In genomic region chr7:150514748-150515222, GRCh38 we compare ENCODE assay signal across 8 cellular contexts. TPM values are rescaled to one million over a fixed set of nuclear protein-coding genes. Genes with fewer than 3 reads are reported as not detected.
DNase-seq lines count a peak whose midpoint lies in the region; ATAC-seq and TF ChIP-seq lines count a peak whose summit lies in the region.

GIMAP7 (plus strand) TSS chr7:150514872; CDS start chr7:150519975, 5,103 bp downstream.

- H3K27me3 Mint-ChIP-seq in activated T-helper 2 cell treated with anti-CD3 and anti-CD28 coated beads, Interferon-gamma antibody, Interleukin-2, Interleukin-4, amounts not matched to agents 10 μg/mL and 5 μg/mL and 100 μg/mL, durations not matched to agents 14 hours and 24 hours and 36 hours (ENCODE audit: low read depth) = no peaks in the 10 kb centered on the region

- ATAC-seq in GM18498 (IDR thresholded peaks at IDR 0.05; ENCODE audit: unreplicated experiment) (peak; percentile 82), HG03139 (IDR thresholded peaks at IDR 0.05; ENCODE audit: unreplicated experiment) (peak; percentile 53), lower lobe of right lung (peak; percentile 69 to 75)

- peak within 1 kb of the TSS; percentile 63 for H3K4me3 ChIP-seq in lower lobe of right lung
- no peak within 1 kb of the TSS for H3K4me3 ChIP-seq in H7 (ENCODE audit: insufficient read depth, low read depth, low read length)

- H3K4me3 Mint-ChIP-seq in activated T-helper 2 cell treated with anti-CD3 and anti-CD28 coated beads, Interferon-gamma antibody, Interleukin-2, Interleukin-4, amounts not matched to agents 10 μg/mL and 5 μg/mL and 100 μg/mL, durations not matched to agents 14 hours and 24 hours and 36 hours (ENCODE audit: low read depth) = peak within 1 kb of the TSS; percentile 89

- H3K9me3 Mint-ChIP-seq in activated T-helper 2 cell treated with anti-CD3 and anti-CD28 coated beads, Interferon-gamma antibody, Interleukin-2, Interleukin-4, amounts not matched to agents 10 μg/mL and 5 μg/mL and 100 μg/mL, durations not matched to agents 14 hours and 24 hours and 36 hours = peaks cover 18% of the 10 kb centered on the region

- peak; percentile 63 for DNase-seq in activated T-helper 2 cell treated with anti-CD3 and anti-CD28 coated beads, Interferon-gamma antibody, Interleukin-2, Interleukin-4, amounts not matched to agents 10 μg/mL and 5 μg/mL and 100 μg/mL, durations not matched to agents 14 hours and 24 hours and 36 hours (ENCODE audit: low spot score)
- DNase-seq in lower lobe of right lung (no peak), NCI-H345 (lab: John Stamatoyannopoulos, UW) (no peak), NCI-H2029 treated with DMSO at 0.1 percent for 48 hours (lab: John Stamatoyannopoulos, UW) (no peak), H7 (no peak)

- H3K27ac ChIP-seq in lower lobe of right lung (peak within 1 kb of the TSS; percentile 83), temporal lobe (ENCODE audit: low read depth, low read length) (peak within 1 kb of the TSS; percentile 36)

- H3K27ac Mint-ChIP-seq in activated T-helper 2 cell treated with anti-CD3 and anti-CD28 coated beads, Interferon-gamma antibody, Interleukin-2, Interleukin-4, amounts not matched to agents 10 μg/mL and 5 μg/mL and 100 μg/mL, durations not matched to agents 14 hours and 24 hours and 36 hours = peak within 1 kb of the TSS; percentile 89

- H3K27me3 ChIP-seq in lower lobe of right lung (ENCODE audit: low read depth) (no peaks in the 10 kb centered on the region), H7 (ENCODE audit: control insufficient read depth, insufficient read depth, low read length) (no peaks in the 10 kb centered on the region; the same call in 1 of the 2 replicates)

- peaks cover 26% of the 10 kb centered on the region for H3K36me3 Mint-ChIP-seq in activated T-helper 2 cell treated with anti-CD3 and anti-CD28 coated beads, Interferon-gamma antibody, Interleukin-2, Interleukin-4, amounts not matched to agents 10 μg/mL and 5 μg/mL and 100 μg/mL, durations not matched to agents 14 hours and 24 hours and 36 hours (ENCODE audit: low read depth)

- no peaks in the 10 kb centered on the region for H3K9me3 ChIP-seq in lower lobe of right lung

- peaks cover under 1% of the 10 kb centered on the region for H3K36me3 ChIP-seq in lower lobe of right lung
- no peaks in the 10 kb centered on the region for H3K36me3 ChIP-seq in H7 (replicated peaks; ENCODE audit: control insufficient read depth, insufficient read depth, low read length)

- H3K4me1 Mint-ChIP-seq in activated T-helper 2 cell treated with anti-CD3 and anti-CD28 coated beads, Interferon-gamma antibody, Interleukin-2, Interleukin-4, amounts not matched to agents 10 μg/mL and 5 μg/mL and 100 μg/mL, durations not matched to agents 14 hours and 24 hours and 36 hours (ENCODE audit: low read depth) = peaks cover 45% of the 10 kb centered on the region

- H3K4me1 ChIP-seq in lower lobe of right lung = peaks cover 4% of the 10 kb centered on the region

- intact Hi-C loops in activated T-helper 2 cell treated with anti-CD3 and anti-CD28 coated beads, Interferon-gamma antibody, Interleukin-2, Interleukin-4, amounts not matched to agents 10 μg/mL and 5 μg/mL and 100 μg/mL, durations not matched to agents 14 hours and 24 hours and 36 hours (cut with micrococcal nuclease) = loop anchor here (1.0 to 5.0 kb wide), 7 partner anchors 34 to 240 kb away; partner anchors contain the start of genes ACTR3C, GIMAP6 and LRRC61
- intact Hi-C loops in lower lobe of right lung (cut with DNase I) = no loop called here

- TF ChIP-seq CTCF in lower lobe of right lung (IDR thresholded peaks at IDR 0.05) = no peak

RNA-seq across cellular contexts. Expression of gene GIMAP7, which starts in this region (rescaled TPM):
- 22.6 and 24.1 TPM in 2 replicates for total RNA-seq in activated T-helper 2 cell treated with anti-CD3 and anti-CD28 coated beads, Interferon-gamma antibody, Interleukin-2, Interleukin-4, amounts not matched to agents 10 μg/mL and 5 μg/mL and 100 μg/mL, durations not matched to agents 14 hours and 24 hours and 36 hours
- total RNA-seq in lower lobe of right lung (49.4 TPM), temporal lobe (1.5 TPM)
- not detected in 2 replicates for total RNA-seq in H7 (2014; rRNA removed; shearing (Covaris generic))
